22 cellular contexts compared by ENCODE assay signal in the genomic region with DNA sequence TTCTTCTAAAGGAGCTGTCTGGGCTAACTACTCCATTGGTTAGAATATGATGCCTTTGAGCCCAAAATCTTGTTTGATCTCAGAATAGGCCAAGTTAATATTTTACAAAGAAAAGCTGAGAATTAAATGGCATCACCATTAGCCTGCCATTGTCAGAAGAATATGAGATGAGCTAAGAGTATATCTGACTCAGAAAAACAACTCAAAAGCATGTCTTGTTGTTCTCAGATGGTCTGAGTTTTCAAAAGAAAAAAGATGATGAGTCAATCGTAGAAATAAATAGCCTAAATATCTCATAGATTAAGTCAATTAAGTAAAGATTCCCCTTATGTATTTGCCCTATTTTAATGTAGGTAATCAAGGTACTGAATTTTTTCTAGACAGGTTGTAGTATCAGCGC.
DNase-seq lines count a peak whose midpoint lies in the region; ATAC-seq and TF ChIP-seq lines count a peak whose summit lies in the region.
"Had no signal": no experiment of that assay in that cellular context is flagged by ENCODE, and none has a peak within 500 bp of the region (broad histone marks: within the 10 kb centered on the region; RNA-seq: fewer than 3 reads in every experiment).

No MANE protein-coding gene starts in this region.

- no peak for ATAC-seq in GM18873 (IDR thresholded peaks at IDR 0.05; ENCODE audit: low FRiP score, unreplicated experiment)
- ATAC-seq: left cardiac atrium had no signal

- intact Hi-C loops in CD14-positive monocyte (cut with micrococcal nuclease): no loop called here

- no peak overlapping the region for H3K4me3 Mint-ChIP-seq in CD14-positive monocyte
- H3K4me3 Mint-ChIP-seq: CD4-positive, CD25-positive, alpha-beta regulatory T cell; naive B cell; stimulated activated naive CD8-positive, alpha-beta T cell treated with anti-CD3 and anti-CD28 coated beads, Interleukin-15, Interleukin-2, amounts not matched to agents 100 ng/mL and 50 ng/mL, for 24 hours had no signal

- H3K36me3 ChIP-seq in adipocyte (ENCODE audit: control insufficient read depth, insufficient read depth, low read length, severe bottlenecking): no peaks in the 10 kb centered on the region
- H3K36me3 ChIP-seq in smooth muscle cell (ENCODE audit: low read depth): no peaks in the 10 kb centered on the region

- H3K4me3 ChIP-seq in adipocyte (ENCODE audit: low read length) (no peak overlapping the region), smooth muscle cell (no peak overlapping the region)

- peaks cover 13% of the 10 kb centered on the region for H3F3A ChIP-seq in smooth muscle cell (ENCODE audit: low read depth)

- no peaks in the 10 kb centered on the region for H3K79me2 ChIP-seq in smooth muscle cell (ENCODE audit: low read depth)

- H3K9me3 Mint-ChIP-seq in CD14-positive monocyte: no peaks in the 10 kb centered on the region
- H3K9me3 Mint-ChIP-seq: naive B cell; stimulated activated naive CD8-positive, alpha-beta T cell treated with anti-CD3 and anti-CD28 coated beads, Interleukin-15, Interleukin-2, amounts not matched to agents 100 ng/mL and 50 ng/mL, for 24 hours had no signal

- H3K9ac ChIP-seq in adipocyte (ENCODE audit: low read length) (no peak overlapping the region), smooth muscle cell (ENCODE audit: low read depth) (no peak overlapping the region)

- H3K27ac Mint-ChIP-seq in CD14-positive monocyte: no peak overlapping the region
- H3K27ac Mint-ChIP-seq: CD4-positive, CD25-positive, alpha-beta regulatory T cell; stimulated activated naive CD8-positive, alpha-beta T cell treated with anti-CD3 and anti-CD28 coated beads, Interleukin-15, Interleukin-2, amounts not matched to agents 100 ng/mL and 50 ng/mL, for 24 hours had no signal

- H3K27me3 ChIP-seq in adipocyte (replicated peaks; ENCODE audit: control insufficient read depth, insufficient read depth, low read length): no peaks in the 10 kb centered on the region
- no peaks in the 10 kb centered on the region for H3K27me3 ChIP-seq in smooth muscle cell (ENCODE audit: low read depth)

- peak overlapping the region; percentile 35 for H3K27ac ChIP-seq in smooth muscle cell (ENCODE audit: low read depth)

- TF ChIP-seq CTCF in smooth muscle cell (IDR thresholded peaks at IDR 0.05; ENCODE audit: borderline replicate concordance, insufficient read depth, poor library complexity, severe bottlenecking): no peak
- TF ChIP-seq CTCF in CD14-positive monocyte (IDR thresholded peaks at IDR 0.05): no peak

- peaks cover 22% of the 10 kb centered on the region for H3K4me1 ChIP-seq in adipocyte (ENCODE audit: control insufficient read depth, insufficient read depth, low read length)
- H3K4me1 ChIP-seq in smooth muscle cell (ENCODE audit: low read depth): peaks cover 16% of the 10 kb centered on the region

- H3K36me3 Mint-ChIP-seq in CD14-positive monocyte: no peaks in the 10 kb centered on the region

- no peak overlapping the region for H3K4me2 ChIP-seq in smooth muscle cell

- 92% methylated on average over 2 of the region's 2 CpGs for WGBS in smooth muscle cell (ENCODE audit: low lambda C conversion rate)

- peak; percentile 81 for DNase-seq in ELR (ENCODE audit: low read depth)
- peak; percentile 48 for DNase-seq in adipocyte (ENCODE audit: low read depth)
- DNase-seq in fibroblast of peridontal ligament (ENCODE audit: extremely low read depth): peak; percentile 53
- DNase-seq in smooth muscle cell (lab: John Stamatoyannopoulos, UW; ENCODE audit: unreplicated experiment): no peak
- DNase-seq in HUDEP-2 (lab: John Stamatoyannopoulos, UW; ENCODE audit: unreplicated experiment in 76 of 76): no peak
- no peak for DNase-seq in germinal center (ENCODE audit: low spot score)
- no peak for DNase-seq in CD14-positive monocyte (ENCODE audit: low spot score)
- DNase-seq: activated CD8-positive, alpha-beta memory T cell treated with anti-CD3 and anti-CD28 coated beads for 24 hours; activated naive CD4-positive, alpha-beta T cell treated with anti-CD3 and anti-CD28 coated beads, Interleukin-2, amount 50 U/mL, for 16 hours; activated T-cell treated with anti-CD3 and anti-CD28 coated beads, Interleukin-2, amount 50 U/mL, for 48 hours; CD4-positive, CD25-positive, alpha-beta regulatory T cell; DMS 273 treated with DMSO at 0.1 percent for 48 hours; effector CD8-positive, alpha-beta T cell; glutamatergic neuron; left cardiac atrium; naive B cell; NCI-H1092; NCI-H2029 treated with DMSO at 0.1 percent for 48 hours; SIG-M5; T-helper 1 cell had no signal

- H4K20me1 ChIP-seq in smooth muscle cell (ENCODE audit: low read depth): no peaks in the 10 kb centered on the region

- no peaks in the 10 kb centered on the region for H3K4me1 Mint-ChIP-seq in CD14-positive monocyte
- H3K4me1 Mint-ChIP-seq: naive B cell had no signal

- no peak overlapping the region for H2AFZ ChIP-seq in smooth muscle cell (ENCODE audit: low read depth)

- H3K9me3 ChIP-seq in adipocyte (ENCODE audit: control insufficient read depth, low read length) (no peaks in the 10 kb centered on the region), smooth muscle cell (replicated peaks; ENCODE audit: low read depth) (no peaks in the 10 kb centered on the region)

- H3K27me3 Mint-ChIP-seq in CD14-positive monocyte (ENCODE audit: low read depth in 3 of 3): no peaks in the 10 kb centered on the region
- H3K27me3 Mint-ChIP-seq: CD4-positive, CD25-positive, alpha-beta regulatory T cell; naive B cell; stimulated activated naive CD8-positive, alpha-beta T cell treated with anti-CD3 and anti-CD28 coated beads, Interleukin-15, Interleukin-2, amounts not matched to agents 100 ng/mL and 50 ng/mL, for 24 hours had no signal

Comparison
In these comparisons a context has a peak if more than half of its experiments do, and no peak if none do; other contexts are left out.
1. DNase-seq: peak in ELR (single experiment), adipocyte (single experiment) and fibroblast of peridontal ligament (single experiment); none in smooth muscle cell (single experiment), HUDEP-2 (0 of 76), germinal center (single experiment) and CD14-positive monocyte (single experiment).